In the genomic region with DNA sequence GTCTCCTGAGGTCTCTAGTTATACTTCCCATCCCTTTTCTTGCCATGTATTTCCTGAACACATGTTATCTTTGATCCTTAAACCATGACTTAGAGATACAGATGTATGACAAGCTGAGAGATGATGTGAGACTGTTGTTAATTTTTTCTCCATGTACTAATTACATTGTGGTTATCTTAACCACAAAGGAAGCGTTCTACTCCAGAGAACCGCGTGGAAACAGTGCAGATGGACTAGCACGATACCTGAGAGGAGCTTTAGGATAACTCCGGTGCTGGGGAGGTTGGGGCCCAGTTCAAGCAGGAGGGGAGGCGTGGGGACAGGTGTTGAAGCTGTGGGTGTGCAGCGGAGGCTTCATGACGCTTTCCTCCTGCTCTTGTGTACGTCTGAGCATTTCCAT, we compare ENCODE assay signal across 22 cellular contexts. TPM values are rescaled to one million over a fixed set of nuclear protein-coding genes. Genes with fewer than 3 reads are reported as not detected.
A peak's percentile ranks its signal among the peaks of the same experiment; 100 is the strongest.
DNase-seq lines count a peak whose midpoint lies in the region; ATAC-seq lines count a peak whose summit lies in the region.
"Had no signal": no experiment of that assay in that cellular context is flagged by ENCODE, and none has a peak within 500 bp of the region (broad histone marks: within the 10 kb centered on the region; RNA-seq: fewer than 3 reads in every experiment).

No MANE protein-coding gene starts in this region.

- CTCF ChIA-PET in T-cell (lab: Charles Lee), result no interaction called here

- no peak overlapping the region for H4K91ac ChIP-seq in mesenchymal stem cell (ENCODE audit: low read length)

- peaks cover 3 to 82% of the 10 kb centered on the region in 2 experiments for H3K27me3 ChIP-seq in mesenchymal stem cell (ENCODE audit: control insufficient read depth in 1 of 2, insufficient read depth in 1 of 2, low read length in 2 of 2)
- H3K27me3 ChIP-seq: ascending aorta, esophagus muscularis mucosa, right atrium auricular region had no signal

- no peak overlapping the region for H3K27ac Mint-ChIP-seq in T-cell
- H3K27ac Mint-ChIP-seq: T-helper 1 cell treated with Interleukin-12 subunit alpha and Interleukin-12 subunit beta and Interleukin-4 antibody, amounts not matched to agents 30 μg/mL and 1 μg/mL, for 36 hours had no signal

- no peak overlapping the region for H2AFZ ChIP-seq in mesenchymal stem cell (ENCODE audit: low read depth, low read length)

- H3K23ac ChIP-seq in mesenchymal stem cell (ENCODE audit: low read length in 2 of 2), result no peak overlapping the region

- H3K27me3 Mint-ChIP-seq in T-cell, result no peaks in the 10 kb centered on the region

- H3K36me3 Mint-ChIP-seq in T-cell, result peaks cover under 1% of the 10 kb centered on the region

- H3K4ac ChIP-seq in mesenchymal stem cell (ENCODE audit: low read depth in 1 of 2, low read length in 2 of 2), result no peak overlapping the region

- H2BK15ac ChIP-seq in mesenchymal stem cell (ENCODE audit: low read depth, poor library complexity, severe bottlenecking), result no peak overlapping the region

- H3K9ac ChIP-seq in mesenchymal stem cell (ENCODE audit: low read length), result no peak overlapping the region

- H2BK5ac ChIP-seq in mesenchymal stem cell (ENCODE audit: low read depth, low read length, poor library complexity, severe bottlenecking), result no peak overlapping the region

- peaks cover 0 to 6% of the 10 kb centered on the region in 2 experiments for H3K36me3 ChIP-seq in mesenchymal stem cell (ENCODE audit: control insufficient read depth in 1 of 2, insufficient read depth in 2 of 2, low read depth in 1 of 2, low read length in 2 of 2)
- H3K36me3 ChIP-seq: ascending aorta, esophagus muscularis mucosa, neutrophil, right atrium auricular region, tibial artery had no signal

- POLR2A ChIA-PET in T-cell (lab: Charles Lee), result no interaction called here

- no peaks in the 10 kb centered on the region for H3K9me3 Mint-ChIP-seq in T-cell
- H3K9me3 Mint-ChIP-seq: T-helper 1 cell treated with Interleukin-12 subunit alpha and Interleukin-12 subunit beta and Interleukin-4 antibody, amounts not matched to agents 30 μg/mL and 1 μg/mL, for 36 hours had no signal

- H3K4me1 ChIP-seq in mesenchymal stem cell (ENCODE audit: control insufficient read depth, insufficient read depth, low read depth, low read length), result peaks cover 24% of the 10 kb centered on the region
- H3K4me1 ChIP-seq: ascending aorta had no signal

- WGBS in mesenchymal stem cell, result 76% methylated on average over 7 of the region's 9 CpGs

- H3K79me1 ChIP-seq in mesenchymal stem cell (replicated peaks; ENCODE audit: low read length, poor library complexity, severe bottlenecking), result peaks cover 1% of the 10 kb centered on the region

- H3K4me3 ChIP-seq in mesenchymal stem cell (ENCODE audit: insufficient read depth in 1 of 2, low read depth in 1 of 2, low read length in 2 of 2), result no peak overlapping the region
- H3K4me3 ChIP-seq: ascending aorta, esophagus muscularis mucosa, right atrium auricular region, tibial artery had no signal

- H2BK12ac ChIP-seq in mesenchymal stem cell (ENCODE audit: low read length in 2 of 2), result no peak overlapping the region

- ATAC-seq in T-cell (replicated peaks in 1 of 4) (peak in 3 of 4 experiments; percentile 33 to 52 (median 48)), GM19328 (IDR thresholded peaks at IDR 0.05; ENCODE audit: unreplicated experiment) (no peak)
- ATAC-seq: HepG2, left lobe of liver had no signal

- H2AK5ac ChIP-seq in mesenchymal stem cell (ENCODE audit: low read length, severe bottlenecking), result no peak overlapping the region

- no peak overlapping the region for H4K8ac ChIP-seq in mesenchymal stem cell (ENCODE audit: low read length)

- H3K4me1 Mint-ChIP-seq in T-cell, result no peaks in the 10 kb centered on the region

- DNase-seq in NCI-H146 (lab: John Stamatoyannopoulos, UW), result peak; percentile 10
- no peak for DNase-seq in NCI-H146 treated with DMSO at 0.1 percent for 48 hours (lab: John Stamatoyannopoulos, UW; ENCODE audit: unreplicated experiment)
- peak; percentile 48 to 51 for DNase-seq in Kasumi-1 (lab: John Stamatoyannopoulos, UW)
- no peak for DNase-seq in T-cell
- DNase-seq in mesenchymal stem cell, result peak; percentile 24
- DNase-seq in NCI-H1436 treated with DMSO at 0.1 percent for 48 hours (lab: John Stamatoyannopoulos, UW), result no peak
- no peak for DNase-seq in T-helper 1 cell
- DNase-seq: activated CD4-positive, CD25-positive, alpha-beta regulatory T cell treated with anti-CD3 and anti-CD28 coated beads, Interleukin-2, amount 50 U/mL, for 72 hours; activated gamma-delta T cell treated with Interleukin-2 at 50 U/mL for 16 hours; C1 segment of cervical spinal cord; DMS79; NK-92 treated with Interleukin-12 subunit alpha and Interleukin-12 subunit beta, amount 100 ng/mL, for 24 hours; stimulated activated naive CD4-positive, alpha-beta T cell treated with Interleukin-2 at 50 U/mL for 16 hours; tibial artery had no signal

- H3K14ac ChIP-seq in mesenchymal stem cell (ENCODE audit: low read length in 2 of 2), result peak overlapping the region in 1 of 2 experiments; percentile 23

- no peak overlapping the region for H3K27ac ChIP-seq in mesenchymal stem cell (ENCODE audit: low read length, poor library complexity, severe bottlenecking)
- H3K27ac ChIP-seq: ascending aorta, neutrophil, right atrium auricular region, tibial artery had no signal

- peak overlapping the region in 1 of 2 experiments; percentile 31 for H3K18ac ChIP-seq in mesenchymal stem cell (ENCODE audit: low read depth in 1 of 2, low read length in 2 of 2)

- no peaks in the 10 kb centered on the region for H3K9me3 ChIP-seq in mesenchymal stem cell (ENCODE audit: control insufficient read depth, low read length)
- H3K9me3 ChIP-seq: ascending aorta, esophagus muscularis mucosa, neutrophil, right atrium auricular region, tibial artery had no signal

- H3K4me3 Mint-ChIP-seq in T-cell, result no peak overlapping the region
- H3K4me3 Mint-ChIP-seq: T-helper 1 cell treated with Interleukin-12 subunit alpha and Interleukin-12 subunit beta and Interleukin-4 antibody, amounts not matched to agents 30 μg/mL and 1 μg/mL, for 36 hours had no signal

- H3K4me2 ChIP-seq in mesenchymal stem cell (ENCODE audit: low read length, poor library complexity, severe bottlenecking), result no peak overlapping the region

- no peak overlapping the region for H2BK120ac ChIP-seq in mesenchymal stem cell (ENCODE audit: low read depth, low read length)

RNA-seq across cellular contexts. Expression of gene PDE9A, which starts 17.5 kb away (rescaled TPM):
- total RNA-seq in T-cell, result 10 to 100 TPM; 11.5 to 18.3 (median 16.1) TPM
- 24.7 TPM for polyA plus RNA-seq in mesenchymal stem cell (2013, experiment 1 of 2)
- 24.2 TPM for polyA plus RNA-seq in mesenchymal stem cell (2013, experiment 2 of 2)

Comparison
In these comparisons a context has a peak if more than half of its experiments do, and no peak if none do; other contexts are left out.
1. DNase-seq: peak in NCI-H146 (single experiment), Kasumi-1 (2 of 2) and mesenchymal stem cell (single experiment); none in NCI-H146 treated with DMSO at 0.1 percent for 48 hours (single experiment), T-cell (0 of 34), NCI-H1436 treated with DMSO at 0.1 percent for 48 hours (single experiment) and T-helper 1 cell (0 of 5).